Comparison of ENCODE assay signal across 8 cellular contexts in genomic region chr19:48720613-48721296, GRCh38. TPM values are rescaled to one million over a fixed set of nuclear protein-coding genes. Genes with fewer than 3 reads are reported as not detected.
DNase-seq lines count a peak whose midpoint lies in the region; ATAC-seq and TF ChIP-seq lines count a peak whose summit lies in the region.

No MANE protein-coding gene starts in this region.

- H3K4me3 Mint-ChIP-seq in Caco-2 (ENCODE audit: unreplicated experiment) = peak overlapping the region; percentile 92

- H3K27me3 Mint-ChIP-seq in Caco-2 (ENCODE audit: insufficient read depth, unreplicated experiment) = no peaks in the 10 kb centered on the region

- H3K4me1 ChIP-seq in Caco-2 (peaks cover 6% of the 10 kb centered on the region), HUES48 (ENCODE audit: control insufficient read depth, insufficient read depth, low read length) (peaks cover 20% of the 10 kb centered on the region), NT2/D1 (ENCODE audit: insufficient read depth, insufficient read length) (peaks cover 8% of the 10 kb centered on the region), mucosa of rectum (ENCODE audit: control insufficient read depth in 2 of 2, insufficient read depth in 2 of 2, low read length in 2 of 2) (peaks cover 10 to 14% of the 10 kb centered on the region in 2 donors)

- TF ChIP-seq CTCF in Caco-2 (IDR thresholded peaks at IDR 0.05; ENCODE audit: insufficient read depth in 1 of 2, low read depth in 1 of 2, low read length in 1 of 2, severe bottlenecking in 1 of 2, unreplicated experiment in 1 of 2) = no peak

- peak; percentile 97 to 99 for DNase-seq in Caco-2
- DNase-seq in NT2/D1 (ENCODE audit: low read depth, low spot score) = peak; percentile 95
- DNase-seq in activated CD8-positive, alpha-beta memory T cell treated with anti-CD3 and anti-CD28 coated beads, Interleukin-2, amount 50 U/mL, for 4 hours = peak; percentile 80
- DNase-seq in epithelial cell of prostate (ENCODE audit: low read depth, low spot score) = peak; percentile 91
- peak; percentile 76 to 79 for DNase-seq in stimulated activated CD8-positive, alpha-beta memory T cell treated with anti-CD3 and anti-CD28 coated beads, Interleukin-4, amount 100 ng/mL, for 4 hours (ENCODE audit: low read depth in 2 of 2, low spot score in 1 of 2)

- no peaks in the 10 kb centered on the region for H3K36me3 ChIP-seq in Caco-2 (ENCODE audit: control insufficient read depth, insufficient read depth, low read length)
- H3K36me3 ChIP-seq in HUES48 (ENCODE audit: control insufficient read depth, insufficient read depth, low read length) = no peaks in the 10 kb centered on the region
- H3K36me3 ChIP-seq in NT2/D1 (ENCODE audit: insufficient read depth, insufficient read length, low read length) = no peaks in the 10 kb centered on the region
- no peaks in the 10 kb centered on the region for H3K36me3 ChIP-seq in mucosa of rectum (ENCODE audit: control insufficient read depth in 2 of 2, insufficient read depth in 2 of 2, low read length in 2 of 2)

- CTCF ChIA-PET in Caco-2 (lab: Charles Lee) = interaction anchor here (0.6 to 1.4 kb wide), 5 partner anchors 13 to 75 kb away, joined by 3 to 8 read pairs (median 5); partner anchors contain the start of gene CA11

- intact Hi-C loops in Caco-2 (cut with micrococcal nuclease; ENCODE audit: unreplicated experiment) = loop anchor here (1.0 kb wide), 1 partner anchor 18 kb away; no protein-coding TSS in a partner anchor

- POLR2A ChIA-PET in Caco-2 (lab: Charles Lee) = interaction anchor here (0.5 to 1.0 kb wide), 9 partner anchors 11 to 485 kb away, joined by 3 to 8 read pairs (median 3); partner anchors contain the start of genes FUT2, PPP1R15A and SPHK2

- peak overlapping the region; percentile 97 for H3K27ac Mint-ChIP-seq in Caco-2 (ENCODE audit: unreplicated experiment)

- H3K9ac ChIP-seq in HUES48 (ENCODE audit: low read depth, low read length) (peak overlapping the region; percentile 69), NT2/D1 (ENCODE audit: insufficient read length, low read depth) (peak overlapping the region; percentile 70), mucosa of rectum (ENCODE audit: low read depth in 1 of 2, low read length in 2 of 2) (peak overlapping the region; percentile 52 to 78)

- no peaks in the 10 kb centered on the region for H3K9me3 Mint-ChIP-seq in Caco-2 (ENCODE audit: unreplicated experiment)

- peaks cover 26% of the 10 kb centered on the region for H3K4me1 Mint-ChIP-seq in Caco-2 (ENCODE audit: low read depth, unreplicated experiment)

- peaks cover 30% of the 10 kb centered on the region for H3K36me3 Mint-ChIP-seq in Caco-2 (ENCODE audit: insufficient read depth, unreplicated experiment)

- no peaks in the 10 kb centered on the region for H3K9me3 ChIP-seq in Caco-2
- no peaks in the 10 kb centered on the region for H3K9me3 ChIP-seq in HUES48 (ENCODE audit: control insufficient read depth, insufficient read depth, low read length)
- no peaks in the 10 kb centered on the region for H3K9me3 ChIP-seq in NT2/D1 (ENCODE audit: insufficient read depth, low read length)
- H3K9me3 ChIP-seq in mucosa of rectum (ENCODE audit: control insufficient read depth in 2 of 2, low read length in 2 of 2) = no peaks in the 10 kb centered on the region

- peak overlapping the region; percentile 79 for H3K4me3 ChIP-seq in Caco-2 (ENCODE audit: low read depth, low read length)
- H3K4me3 ChIP-seq in HUES48 (ENCODE audit: low read depth, low read length) = peak overlapping the region; percentile 80
- peak overlapping the region; percentile 70 for H3K4me3 ChIP-seq in NT2/D1 (ENCODE audit: insufficient read length, low read depth)
- H3K4me3 ChIP-seq in mucosa of rectum (ENCODE audit: low read length in 2 of 2) = peak overlapping the region; percentile 74 to 86

- no TSS peak for BruUV-seq in Caco-2 (replicated peaks; lab: Mats Ljungman, UMichigan)

- peak overlapping the region; percentile 87 for H3K27ac ChIP-seq in HUES48 (ENCODE audit: low read depth, low read length)
- H3K27ac ChIP-seq in epithelial cell of prostate = no peak overlapping the region
- H3K27ac ChIP-seq in mucosa of rectum (ENCODE audit: low read depth in 2 of 2, low read length in 2 of 2) = peak overlapping the region; percentile 75 to 91

- H3K27me3 ChIP-seq in Caco-2 (replicated peaks; ENCODE audit: control insufficient read depth, insufficient read depth, low read length) = no peaks in the 10 kb centered on the region
- no peaks in the 10 kb centered on the region for H3K27me3 ChIP-seq in HUES48 (ENCODE audit: control insufficient read depth, insufficient read depth, low read length)
- no peaks in the 10 kb centered on the region for H3K27me3 ChIP-seq in NT2/D1 (ENCODE audit: insufficient read depth, insufficient read length)
- H3K27me3 ChIP-seq in mucosa of rectum (ENCODE audit: control insufficient read depth in 2 of 2, insufficient read depth in 2 of 2, low read length in 2 of 2) = no peaks in the 10 kb centered on the region

- peak; percentile 84 for ATAC-seq in GM21381 (IDR thresholded peaks at IDR 0.05; ENCODE audit: unreplicated experiment)

RNA-seq across cellular contexts. Expression of gene MAMSTR, which starts 1.2 kb away (rescaled TPM):
- 1.7 and 1.9 TPM in 2 replicates for total RNA-seq in Caco-2 (2022)

RNA-seq across cellular contexts. Expression of gene RASIP1, which starts 19.7 kb away (rescaled TPM):
- total RNA-seq in Caco-2 (2022) = 5.4 and 5.9 TPM in 2 replicates

RNA-seq across cellular contexts. Expression of gene FUT2, which starts 25.0 kb away (rescaled TPM):
- 13.5 and 16.3 TPM in 2 replicates for total RNA-seq in Caco-2 (2022)

RNA-seq across cellular contexts. Expression of gene IZUMO1, which starts 26.0 kb away (rescaled TPM):
- 8.9 and 10.3 TPM in 2 replicates for total RNA-seq in Caco-2 (2022)

RNA-seq across cellular contexts. Expression of gene FUT1, which starts 31.7 kb away (rescaled TPM):
- total RNA-seq in Caco-2 (2022) = 26.1 and 30.5 TPM in 2 replicates
